38 cellular contexts compared by ENCODE assay signal in genomic region chr2:176531608-176532007, GRCh38.
"Had no signal": no experiment of that assay in that cellular context is flagged by ENCODE, and none has a peak within 500 bp of the region (broad histone marks: within the 10 kb centered on the region; RNA-seq: fewer than 3 reads in every experiment).

No MANE protein-coding gene starts in this region.

- H3K4me3 Mint-ChIP-seq: activated B cell treated with CpG ODN at 0.5 μM for 24 hours; activated CD4-positive, alpha-beta memory T cell treated with anti-CD3 and anti-CD28 coated beads, Interleukin-2, amount 10 ng/mL, durations not matched to agents 7 days and 5 days; activated CD4-positive, alpha-beta T cell treated with anti-CD3 and anti-CD28 coated beads, Interleukin-2, amount 10 ng/mL, durations not matched to agents 24 days and 14 days; activated naive CD4-positive, alpha-beta T cell treated with anti-CD3 and anti-CD28 coated beads, Interleukin-2, amount 10 ng/mL, durations not matched to agents 7 days and 5 days; activated naive CD8-positive, alpha-beta T cell treated with anti-CD3 and anti-CD28 coated beads for 36 hours; activated T-cell treated with anti-CD3 and anti-CD28 coated beads, Interleukin-2, amount 50 U/mL, for 4 hours; activated T-cell treated with anti-CD3 and anti-CD28 coated beads, Interleukin-2, amount 50 U/mL, for 72 hours; activated T-helper 1 cell treated with anti-CD3 and anti-CD28 coated beads, Interleukin-12 subunit alpha, Interleukin-12 subunit beta, Interleukin-2, Interleukin-4 antibody, amounts not matched to agents 30 ng/mL and 10 ng/mL and 1 ng/mL, durations not matched to agents 14 hours and 24 hours and 36 hours; activated T-helper 17 cell treated with anti-CD3 and anti-CD28 coated beads, Interleukin-2, amount 50 U/mL, for 72 hours; central memory CD8-positive, alpha-beta T cell; T-helper 1 cell treated with Interleukin-12 subunit alpha and Interleukin-12 subunit beta and Interleukin-4 antibody, amounts not matched to agents 30 μg/mL and 1 μg/mL, for 36 hours; T-helper 2 cell treated with Interferon-gamma antibody and Interleukin-4, amounts not matched to agents 5 μg/mL and 100 μg/mL, for 36 hours had no signal

- H3K36me3 ChIP-seq: adrenal gland, brain microvascular endothelial cell, breast epithelium, cardiac muscle cell had no signal

- H3K27ac Mint-ChIP-seq: activated B cell treated with CpG ODN at 0.5 μM for 24 hours; activated CD4-positive, alpha-beta memory T cell treated with anti-CD3 and anti-CD28 coated beads, Interleukin-2, amount 10 ng/mL, durations not matched to agents 7 days and 5 days; activated CD4-positive, alpha-beta T cell treated with anti-CD3 and anti-CD28 coated beads, Interleukin-2, amount 10 ng/mL, durations not matched to agents 24 days and 14 days; activated naive CD4-positive, alpha-beta T cell treated with anti-CD3 and anti-CD28 coated beads, Interleukin-2, amount 10 ng/mL, durations not matched to agents 7 days and 5 days; activated naive CD4-positive, alpha-beta T cell treated with anti-CD3 and anti-CD28 coated beads, Interleukin-2, amount 50 U/mL, for 72 hours; activated naive CD8-positive, alpha-beta T cell treated with anti-CD3 and anti-CD28 coated beads for 36 hours; activated T-cell treated with anti-CD3 and anti-CD28 coated beads, Interleukin-2, amount 50 U/mL, for 72 hours; activated T-helper 1 cell treated with anti-CD3 and anti-CD28 coated beads, Interleukin-12 subunit alpha, Interleukin-12 subunit beta, Interleukin-2, Interleukin-4 antibody, amounts not matched to agents 30 ng/mL and 10 ng/mL and 1 ng/mL, durations not matched to agents 14 hours and 24 hours and 36 hours; activated T-helper 17 cell treated with anti-CD3 and anti-CD28 coated beads, Interleukin-2, amount 50 U/mL, for 72 hours; T-helper 1 cell treated with Interleukin-12 subunit alpha and Interleukin-12 subunit beta and Interleukin-4 antibody, amounts not matched to agents 30 μg/mL and 1 μg/mL, for 36 hours; T-helper 2 cell treated with Interferon-gamma antibody and Interleukin-4, amounts not matched to agents 5 μg/mL and 100 μg/mL, for 36 hours had no signal

- H3K4me1 Mint-ChIP-seq: activated B cell treated with CpG ODN at 0.5 μM for 24 hours; activated CD4-positive, alpha-beta memory T cell treated with anti-CD3 and anti-CD28 coated beads, Interleukin-2, amount 10 ng/mL, durations not matched to agents 7 days and 5 days; activated CD4-positive, alpha-beta T cell treated with anti-CD3 and anti-CD28 coated beads, Interleukin-2, amount 10 ng/mL, durations not matched to agents 24 days and 14 days; activated naive CD4-positive, alpha-beta T cell treated with anti-CD3 and anti-CD28 coated beads, Interleukin-2, amount 10 ng/mL, durations not matched to agents 7 days and 5 days; activated naive CD8-positive, alpha-beta T cell treated with anti-CD3 and anti-CD28 coated beads for 36 hours; activated T-helper 17 cell treated with anti-CD3 and anti-CD28 coated beads, Interleukin-2, amount 50 U/mL, for 72 hours; central memory CD8-positive, alpha-beta T cell had no signal

- H3K27me3 ChIP-seq: body of pancreas, brain microvascular endothelial cell had no signal

- FAIRE-seq: astrocyte, TTC549 had no signal

- DNase-seq: activated B cell treated with CpG ODN at 0.5 μM for 24 hours; activated CD4-positive, alpha-beta memory T cell treated with anti-CD3 and anti-CD28 coated beads, Interleukin-2, amount 10 ng/mL, durations not matched to agents 7 days and 5 days; activated CD4-positive, alpha-beta T cell treated with anti-CD3 and anti-CD28 coated beads for 4 hours; activated CD4-positive, alpha-beta T cell treated with anti-CD3 and anti-CD28 coated beads, Interleukin-2, amount 10 ng/mL, durations not matched to agents 24 days and 14 days; activated CD4-positive, alpha-beta T cell treated with anti-CD3 and anti-CD28 coated beads, Interleukin-2, amount 50 U/mL, for 1 hour; activated CD4-positive, alpha-beta T cell treated with anti-CD3 and anti-CD28 coated beads, Interleukin-2, amount 50 U/mL, for 48 hours; activated CD4-positive, CD25-positive, alpha-beta regulatory T cell treated with anti-CD3 and anti-CD28 coated beads, Interleukin-2, amount 50 U/mL, for 72 hours; activated CD8-positive, alpha-beta memory T cell treated with anti-CD3 and anti-CD28 coated beads, Interleukin-2, amount 50 U/mL, for 4 hours; activated effector memory CD4-positive, alpha-beta T cell treated with anti-CD3 and anti-CD28 coated beads, Interleukin-2, amount 50 U/mL, for 16 hours; activated gamma-delta T cell treated with Interleukin-2 at 50 U/mL for 16 hours; activated naive CD4-positive, alpha-beta T cell; activated naive CD4-positive, alpha-beta T cell treated with anti-CD3 and anti-CD28 coated beads, Interleukin-2, amount 10 ng/mL, durations not matched to agents 7 days and 5 days; activated naive CD8-positive, alpha-beta T cell treated with anti-CD3 and anti-CD28 coated beads for 36 hours; activated T-cell treated with anti-CD3 and anti-CD28 coated beads for 4 hours; activated T-cell treated with anti-CD3 and anti-CD28 coated beads, Interleukin-2, amount 50 U/mL, for 1 hour; activated T-cell treated with anti-CD3 and anti-CD28 coated beads, Interleukin-2, amount 50 U/mL, for 4 hours; activated T-cell treated with anti-CD3 and anti-CD28 coated beads, Interleukin-2, amount 50 U/mL, for 72 hours; adrenal gland; amniotic stem cell; aorta; body of pancreas; brain microvascular endothelial cell; caudate nucleus; cerebellar nuclear complex; T-helper 1 cell; T-helper 2 cell; T-helper 9 cell had no signal

- H3K36me3 Mint-ChIP-seq: activated naive CD4-positive, alpha-beta T cell treated with anti-CD3 and anti-CD28 coated beads, Interleukin-2, amount 10 ng/mL, durations not matched to agents 7 days and 5 days; activated naive CD4-positive, alpha-beta T cell treated with anti-CD3 and anti-CD28 coated beads, Interleukin-2, amount 50 U/mL, for 72 hours; activated naive CD8-positive, alpha-beta T cell treated with anti-CD3 and anti-CD28 coated beads for 36 hours had no signal

- H3K4me3 ChIP-seq: adrenal gland, body of pancreas, breast epithelium, cardiac muscle cell had no signal

- H3K9me3 ChIP-seq: adrenal gland, body of pancreas, breast epithelium had no signal

- H3K9me3 Mint-ChIP-seq: activated B cell treated with CpG ODN at 0.5 μM for 24 hours; activated CD4-positive, alpha-beta memory T cell treated with anti-CD3 and anti-CD28 coated beads, Interleukin-2, amount 10 ng/mL, durations not matched to agents 7 days and 5 days; activated CD4-positive, alpha-beta T cell treated with anti-CD3 and anti-CD28 coated beads, Interleukin-2, amount 10 ng/mL, durations not matched to agents 24 days and 14 days; activated naive CD4-positive, alpha-beta T cell treated with anti-CD3 and anti-CD28 coated beads, Interleukin-2, amount 10 ng/mL, durations not matched to agents 7 days and 5 days; activated naive CD4-positive, alpha-beta T cell treated with anti-CD3 and anti-CD28 coated beads, Interleukin-2, amount 50 U/mL, for 72 hours; activated naive CD8-positive, alpha-beta T cell treated with anti-CD3 and anti-CD28 coated beads for 36 hours; activated T-cell treated with anti-CD3 and anti-CD28 coated beads, Interleukin-2, amount 50 U/mL, for 4 hours; activated T-cell treated with anti-CD3 and anti-CD28 coated beads, Interleukin-2, amount 50 U/mL, for 72 hours; activated T-helper 1 cell treated with anti-CD3 and anti-CD28 coated beads, Interleukin-12 subunit alpha, Interleukin-12 subunit beta, Interleukin-2, Interleukin-4 antibody, amounts not matched to agents 30 ng/mL and 10 ng/mL and 1 ng/mL, durations not matched to agents 14 hours and 24 hours and 36 hours; activated T-helper 17 cell treated with anti-CD3 and anti-CD28 coated beads, Interleukin-2, amount 50 U/mL, for 72 hours; central memory CD8-positive, alpha-beta T cell; T-helper 1 cell treated with Interleukin-12 subunit alpha and Interleukin-12 subunit beta and Interleukin-4 antibody, amounts not matched to agents 30 μg/mL and 1 μg/mL, for 36 hours; T-helper 2 cell treated with Interferon-gamma antibody and Interleukin-4, amounts not matched to agents 5 μg/mL and 100 μg/mL, for 36 hours had no signal

- ATAC-seq: activated naive CD4-positive, alpha-beta T cell treated with anti-CD3 and anti-CD28 coated beads, Interleukin-2, amount 50 U/mL, for 72 hours; activated T-cell treated with anti-CD3 and anti-CD28 coated beads, Interleukin-2, amount 50 U/mL, for 4 hours; activated T-cell treated with anti-CD3 and anti-CD28 coated beads, Interleukin-2, amount 50 U/mL, for 72 hours; activated T-helper 17 cell treated with anti-CD3 and anti-CD28 coated beads, Interleukin-2, amount 50 U/mL, for 72 hours; body of pancreas had no signal

- H3K4me1 ChIP-seq: body of pancreas, breast epithelium had no signal

- H3K27ac ChIP-seq: adrenal gland, body of pancreas, brain microvascular endothelial cell, breast epithelium, cardiac muscle cell, VCaP had no signal
